In the genomic region with DNA sequence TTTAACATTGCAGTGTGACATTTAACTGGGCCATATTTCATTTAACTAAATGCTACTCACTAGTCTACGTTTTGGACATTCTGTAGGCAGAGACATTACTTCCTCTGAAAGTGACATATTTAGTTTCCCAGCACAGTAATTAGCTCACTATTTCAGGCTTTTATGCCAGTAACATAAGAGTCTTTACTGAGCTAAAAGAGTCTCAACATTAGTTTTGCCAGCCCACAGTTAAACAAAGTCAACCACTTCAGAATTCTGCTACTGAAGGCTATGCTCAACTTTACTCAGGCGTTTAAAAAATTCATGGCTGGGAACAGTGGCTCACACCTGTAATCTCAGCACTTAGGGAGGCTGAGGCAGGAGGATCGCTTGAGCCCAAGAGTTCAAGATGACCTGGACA, we compare ENCODE assay signal across 19 cellular contexts. TPM values are rescaled to one million over a fixed set of nuclear protein-coding genes. Genes with fewer than 3 reads are reported as not detected.
A peak's percentile ranks its signal among the peaks of the same experiment; 100 is the strongest.
DNase-seq lines count a peak whose midpoint lies in the region; ATAC-seq and TF ChIP-seq lines count a peak whose summit lies in the region.
"Had no signal": no experiment of that assay in that cellular context is flagged by ENCODE, and none has a peak within 500 bp of the region (broad histone marks: within the 10 kb centered on the region; RNA-seq: fewer than 3 reads in every experiment).

No MANE protein-coding gene starts in this region.

- H3K4me1 ChIP-seq in BLaER1 (peaks cover 36% of the 10 kb centered on the region), heart left ventricle (peaks cover 0 to 37% (median 11%) of the 10 kb centered on the region in 12 donors)
- H3K4me1 ChIP-seq: BE2C had no signal

- ATAC-seq in naive thymus-derived CD8-positive, alpha-beta T cell = no peak
- ATAC-seq in heart left ventricle = no peak
- ATAC-seq in GM21717 (IDR thresholded peaks at IDR 0.05; ENCODE audit: unreplicated experiment) = no peak
- ATAC-seq: PC-3 had no signal

- H3K36me3 ChIP-seq in BLaER1 = no peaks in the 10 kb centered on the region
- no peaks in the 10 kb centered on the region for H3K36me3 ChIP-seq in heart left ventricle
- H3K36me3 ChIP-seq: adrenal gland, BE2C, cardiac muscle cell, esophagus muscularis mucosa had no signal

- H3K9me3 ChIP-seq in BLaER1 = no peaks in the 10 kb centered on the region
- no peaks in the 10 kb centered on the region for H3K9me3 ChIP-seq in heart left ventricle
- H3K9me3 ChIP-seq: adrenal gland, BE2C, esophagus muscularis mucosa, testis had no signal

- DNase-seq in CD14-positive monocyte (ENCODE audit: low spot score) (no peak), germinal center (ENCODE audit: low spot score) (no peak), heart left ventricle (no peak)
- DNase-seq in activated T-helper 1 cell treated with anti-CD3 and anti-CD28 coated beads, Interleukin-12 subunit alpha, Interleukin-12 subunit beta, Interleukin-2, Interleukin-4 antibody, amounts not matched to agents 30 ng/mL and 10 ng/mL and 1 ng/mL, durations not matched to agents 14 hours and 24 hours and 36 hours (ENCODE audit: low spot score) = no peak
- no peak for DNase-seq in naive thymus-derived CD8-positive, alpha-beta T cell
- DNase-seq: adrenal gland; BE2C; DMS79; effector CD4-positive, alpha-beta T cell; NCI-H1105 treated with DMSO at 0.1 percent for 48 hours; NCI-H69; PC-3; stimulated activated CD4-positive, alpha-beta T cell treated with anti-CD3 and anti-CD28 coated beads, Interleukin-4, amount 100 ng/mL, for 1 hour; testis had no signal

- POLR2A ChIA-PET in naive thymus-derived CD8-positive, alpha-beta T cell (lab: Charles Lee) = no interaction called here

- H3K27ac Mint-ChIP-seq in CD14-positive monocyte = peak overlapping the region; percentile 90 to 97 (median 93)
- peak overlapping the region; percentile 32 for H3K27ac Mint-ChIP-seq in activated T-helper 1 cell treated with anti-CD3 and anti-CD28 coated beads, Interleukin-12 subunit alpha, Interleukin-12 subunit beta, Interleukin-2, Interleukin-4 antibody, amounts not matched to agents 30 ng/mL and 10 ng/mL and 1 ng/mL, durations not matched to agents 14 hours and 24 hours and 36 hours
- H3K27ac Mint-ChIP-seq in naive thymus-derived CD8-positive, alpha-beta T cell = peak overlapping the region in 4 of 10 donors; percentile 19 to 46 (median 28)
- H3K27ac Mint-ChIP-seq: progenitor cell of endocrine pancreas had no signal

- H3K9ac ChIP-seq in BLaER1 = no peak overlapping the region

- 80 to 85% (median 81%) methylated on average over 3 of the region's 3 CpGs for WGBS in heart left ventricle, 4 donors

- peaks cover 0 to 5% (median 0%) of the 10 kb centered on the region in 7 donors for H3K9me3 Mint-ChIP-seq in CD14-positive monocyte
- H3K9me3 Mint-ChIP-seq in activated T-helper 1 cell treated with anti-CD3 and anti-CD28 coated beads, Interleukin-12 subunit alpha, Interleukin-12 subunit beta, Interleukin-2, Interleukin-4 antibody, amounts not matched to agents 30 ng/mL and 10 ng/mL and 1 ng/mL, durations not matched to agents 14 hours and 24 hours and 36 hours = no peaks in the 10 kb centered on the region
- H3K9me3 Mint-ChIP-seq in naive thymus-derived CD8-positive, alpha-beta T cell = no peaks in the 10 kb centered on the region

- H4K20me1 ChIP-seq in BLaER1 = no peaks in the 10 kb centered on the region

- H3K4me3 ChIP-seq in BLaER1 (no peak overlapping the region), heart left ventricle (no peak overlapping the region)
- H3K4me3 ChIP-seq: adrenal gland, cardiac muscle cell, testis had no signal

- H3K27me3 ChIP-seq in BLaER1 = no peaks in the 10 kb centered on the region
- H3K27me3 ChIP-seq in heart left ventricle = peaks cover 0 to 29% (median 8%) of the 10 kb centered on the region in 9 donors
- H3K27me3 ChIP-seq: testis had no signal

- peak overlapping the region; percentile 87 for H3K4me2 ChIP-seq in BLaER1

- TF ChIP-seq POLR2A in heart left ventricle (IDR thresholded peaks at IDR 0.05) = no peak

- intact Hi-C loops in CD14-positive monocyte (cut with micrococcal nuclease) (no loop called here), heart left ventricle (cut with DNase I) (no loop called here)
- intact Hi-C loops in activated T-helper 1 cell treated with anti-CD3 and anti-CD28 coated beads, Interleukin-12 subunit alpha, Interleukin-12 subunit beta, Interleukin-2, Interleukin-4 antibody, amounts not matched to agents 30 ng/mL and 10 ng/mL and 1 ng/mL, durations not matched to agents 14 hours and 24 hours and 36 hours (cut with micrococcal nuclease) = no loop called here

- H3K27ac ChIP-seq in BLaER1 (no peak overlapping the region), heart left ventricle (peak overlapping the region in 1 of 12 donors; percentile 73)
- H3K27ac ChIP-seq: cardiac muscle cell, testis had no signal

- peaks cover 0 to 2% (median 2%) of the 10 kb centered on the region in 3 donors for H3K27me3 Mint-ChIP-seq in CD14-positive monocyte (ENCODE audit: low read depth in 3 of 3)
- peaks cover 10% of the 10 kb centered on the region for H3K27me3 Mint-ChIP-seq in activated T-helper 1 cell treated with anti-CD3 and anti-CD28 coated beads, Interleukin-12 subunit alpha, Interleukin-12 subunit beta, Interleukin-2, Interleukin-4 antibody, amounts not matched to agents 30 ng/mL and 10 ng/mL and 1 ng/mL, durations not matched to agents 14 hours and 24 hours and 36 hours (ENCODE audit: insufficient read depth)
- H3K27me3 Mint-ChIP-seq in naive thymus-derived CD8-positive, alpha-beta T cell = peaks cover 12 to 43% (median 21%) of the 10 kb centered on the region in 5 donors

- H3K36me3 Mint-ChIP-seq in CD14-positive monocyte = no peaks in the 10 kb centered on the region
- H3K36me3 Mint-ChIP-seq in activated T-helper 1 cell treated with anti-CD3 and anti-CD28 coated beads, Interleukin-12 subunit alpha, Interleukin-12 subunit beta, Interleukin-2, Interleukin-4 antibody, amounts not matched to agents 30 ng/mL and 10 ng/mL and 1 ng/mL, durations not matched to agents 14 hours and 24 hours and 36 hours (ENCODE audit: low read depth) = peaks cover 13% of the 10 kb centered on the region
- no peaks in the 10 kb centered on the region for H3K36me3 Mint-ChIP-seq in naive thymus-derived CD8-positive, alpha-beta T cell

- H3K4me3 Mint-ChIP-seq in CD14-positive monocyte = no peak overlapping the region
- peak overlapping the region; percentile 53 for H3K4me3 Mint-ChIP-seq in activated T-helper 1 cell treated with anti-CD3 and anti-CD28 coated beads, Interleukin-12 subunit alpha, Interleukin-12 subunit beta, Interleukin-2, Interleukin-4 antibody, amounts not matched to agents 30 ng/mL and 10 ng/mL and 1 ng/mL, durations not matched to agents 14 hours and 24 hours and 36 hours
- peak overlapping the region in 8 of 10 donors; percentile 67 to 86 (median 76) for H3K4me3 Mint-ChIP-seq in naive thymus-derived CD8-positive, alpha-beta T cell

- peaks cover 62% of the 10 kb centered on the region for H3K4me1 Mint-ChIP-seq in CD14-positive monocyte
- H3K4me1 Mint-ChIP-seq in activated T-helper 1 cell treated with anti-CD3 and anti-CD28 coated beads, Interleukin-12 subunit alpha, Interleukin-12 subunit beta, Interleukin-2, Interleukin-4 antibody, amounts not matched to agents 30 ng/mL and 10 ng/mL and 1 ng/mL, durations not matched to agents 14 hours and 24 hours and 36 hours (ENCODE audit: low read depth) = peaks cover 58% of the 10 kb centered on the region
- H3K4me1 Mint-ChIP-seq in naive thymus-derived CD8-positive, alpha-beta T cell = peaks cover 12 to 36% (median 30%) of the 10 kb centered on the region in 4 donors

- TF ChIP-seq CTCF in CD14-positive monocyte (IDR thresholded peaks at IDR 0.05) (no peak), heart left ventricle (IDR thresholded peaks at IDR 0.05) (no peak)

RNA-seq across cellular contexts. Expression of gene TNFRSF9, which starts 2.7 kb away (rescaled TPM):
- polyA plus RNA-seq in CD14-positive monocyte (1 to 10 TPM; 1.1 to 2.6 TPM), heart left ventricle (under 1 TPM in 1 of 2 donors, not detected in 1; 0.04 TPM)
- 57.0 and 60.5 TPM in 2 replicates for total RNA-seq in activated T-helper 1 cell treated with anti-CD3 and anti-CD28 coated beads, Interleukin-12 subunit alpha, Interleukin-12 subunit beta, Interleukin-2, Interleukin-4 antibody, amounts not matched to agents 30 ng/mL and 10 ng/mL and 1 ng/mL, durations not matched to agents 14 hours and 24 hours and 36 hours
- total RNA-seq in naive thymus-derived CD8-positive, alpha-beta T cell = under 1 TPM; 0.05 to 0.25 TPM
- 1 to 10 TPM in 1 of 3 donors, under 1 TPM in 2; 0.15 to 5.1 (median 0.24) TPM for polyA plus RNA-seq in naive thymus-derived CD8-positive, alpha-beta T cell
- total RNA-seq in heart left ventricle = 1 to 10 TPM in 1 of 9 donors, under 1 TPM in 2, not detected in 6; 0.05 to 1.9 (median 0.68) TPM
- total RNA-seq: cardiac muscle cell had no signal
- polyA plus RNA-seq: cardiac muscle cell had no signal

RNA-seq across cellular contexts. Expression of gene PARK7, which starts 18.2 kb away (rescaled TPM):
- 100 to 1,000 TPM; 353 to 391 TPM for polyA plus RNA-seq in CD14-positive monocyte
- 425 and 429 TPM in 2 replicates for total RNA-seq in activated T-helper 1 cell treated with anti-CD3 and anti-CD28 coated beads, Interleukin-12 subunit alpha, Interleukin-12 subunit beta, Interleukin-2, Interleukin-4 antibody, amounts not matched to agents 30 ng/mL and 10 ng/mL and 1 ng/mL, durations not matched to agents 14 hours and 24 hours and 36 hours
- 100 to 1,000 TPM; 110 to 113 TPM for total RNA-seq in naive thymus-derived CD8-positive, alpha-beta T cell
- polyA plus RNA-seq in naive thymus-derived CD8-positive, alpha-beta T cell = 100 to 1,000 TPM; 318 to 348 (median 345) TPM
- 100 to 1,000 TPM; 275 to 406 (median 345) TPM for total RNA-seq in heart left ventricle
- polyA plus RNA-seq in heart left ventricle = 100 to 1,000 TPM; 342 to 550 TPM

Comparison
In these comparisons a context has a peak if more than half of its experiments do, and no peak if none do; other contexts are left out.
1. H3K4me3 Mint-ChIP-seq: peak in activated T-helper 1 cell treated with anti-CD3 and anti-CD28 coated beads, Interleukin-12 subunit alpha, Interleukin-12 subunit beta, Interleukin-2, Interleukin-4 antibody, amounts not matched to agents 30 ng/mL and 10 ng/mL and 1 ng/mL, durations not matched to agents 14 hours and 24 hours and 36 hours (single experiment) and naive thymus-derived CD8-positive, alpha-beta T cell (8 of 10); none in CD14-positive monocyte (0 of 2).
2. RNA of gene TNFRSF9, which starts 2.7 kb away (total RNA-seq): 57.0 to 60.5 TPM in activated T-helper 1 cell treated with anti-CD3 and anti-CD28 coated beads, Interleukin-12 subunit alpha, Interleukin-12 subunit beta, Interleukin-2, Interleukin-4 antibody, amounts not matched to agents 30 ng/mL and 10 ng/mL and 1 ng/mL, durations not matched to agents 14 hours and 24 hours and 36 hours; 0.05 to 0.25 TPM in naive thymus-derived CD8-positive, alpha-beta T cell and 0.05 to 1.9 TPM in heart left ventricle; every median in the first group is over 10 times any median in the second.